Comparison of ENCODE assay signal across 1 cellular context in genomic region chr19:47646924-47647323, GRCh38.
A peak's percentile ranks its signal among the peaks of the same experiment; 100 is the strongest.
TF ChIP-seq lines count a peak whose summit lies in the region.

No MANE protein-coding gene starts in this region.

TF ChIP-seq in K562, 482 proteins besides CTCF, POLR2A, EP300 and RAD21 (continued from another document):
- no peak for TF ChIP-seq PRMT5 (CRISPR knock-in tag; IDR thresholded peaks at IDR 0.05)
- TF ChIP-seq ZNF41 (CRISPR knock-in tag; conservative IDR thresholded peaks at IDR 0.05), result no peak
- TF ChIP-seq NRF1 (conservative IDR thresholded peaks at IDR 0.05 in 1 of 2, IDR thresholded peaks at IDR 0.05 in 1 of 2), result no peak
- peak; percentile 98 for TF ChIP-seq ZNF146 (CRISPR knock-in tag; IDR thresholded peaks at IDR 0.05; ENCODE audit: unreplicated experiment)
- no peak for TF ChIP-seq KDM2B (CRISPR knock-in tag; IDR thresholded peaks at IDR 0.05)
- no peak for TF ChIP-seq AFF1 (IDR thresholded peaks at IDR 0.05; ENCODE audit: low read depth in 1 of 2, partially characterized antibody in 2 of 2)
- no peak for TF ChIP-seq RBM17 (IDR thresholded peaks at IDR 0.05; ENCODE audit: borderline replicate concordance, low read depth, low read length)
- TF ChIP-seq ADNP (tag; IDR thresholded peaks at IDR 0.05), result 0 out of 2 replicates have a peak, but pooled peaks have one; percentile 33
- no peak for TF ChIP-seq HOMEZ (CRISPR knock-in tag; IDR thresholded peaks at IDR 0.05)
- TF ChIP-seq NFIC (IDR thresholded peaks at IDR 0.05), result no peak
- peak; percentile 57; the same call in 1 of the 2 replicates for TF ChIP-seq BCOR (IDR thresholded peaks at IDR 0.05)
- TF ChIP-seq POLR2G (IDR thresholded peaks at IDR 0.05; ENCODE audit: low read depth, low read length), result no peak
- TF ChIP-seq DPF2 (IDR thresholded peaks at IDR 0.05), result no peak
- TF ChIP-seq ZNF3 (CRISPR knock-in tag; IDR thresholded peaks at IDR 0.05), result no peak
- TF ChIP-seq ZBTB33 (CRISPR knock-in tag; IDR thresholded peaks at IDR 0.05), result no peak
- peak; percentile 50 for TF ChIP-seq RBM25 (IDR thresholded peaks at IDR 0.05; ENCODE audit: low read depth, low read length, severe bottlenecking)
- no peak for TF ChIP-seq ZNF695 (CRISPR knock-in tag; IDR thresholded peaks at IDR 0.05)
